ENCODE assay signal across 17 cellular contexts in genomic region chrX:7264399-7264798, GRCh38.
DNase-seq lines count a peak whose midpoint lies in the region; ATAC-seq and TF ChIP-seq lines count a peak whose summit lies in the region.
"Had no signal": no experiment of that assay in that cellular context is flagged by ENCODE, and none has a peak within 500 bp of the region (broad histone marks: within the 10 kb centered on the region; RNA-seq: fewer than 3 reads in every experiment).

No MANE protein-coding gene starts in this region.

- intact Hi-C loops in activated CD4-positive, alpha-beta T cell treated with anti-CD3 and anti-CD28 coated beads for 36 hours (cut with DNase I, micrococcal nuclease), result no loop called here
- intact Hi-C loops in mucosa of descending colon (cut with DNase I, micrococcal nuclease), result no loop called here

- H3K4me3 Mint-ChIP-seq in stimulated activated naive CD8-positive, alpha-beta T cell treated with anti-CD3 and anti-CD28 coated beads, Interleukin-15, amount 100 ng/mL, for 72 hours, result no peak overlapping the region
- H3K4me3 Mint-ChIP-seq in activated CD4-positive, alpha-beta T cell treated with anti-CD3 and anti-CD28 coated beads for 36 hours, result no peak overlapping the region
- H3K4me3 Mint-ChIP-seq: CD8-positive, alpha-beta memory T cell; type B pancreatic cell had no signal

- POLR2A ChIA-PET in activated CD4-positive, alpha-beta T cell treated with anti-CD3 and anti-CD28 coated beads for 36 hours (lab: Charles Lee), result no interaction called here

- H3K27ac Mint-ChIP-seq in stimulated activated naive CD8-positive, alpha-beta T cell treated with anti-CD3 and anti-CD28 coated beads, Interleukin-15, amount 100 ng/mL, for 72 hours, result no peak overlapping the region
- H3K27ac Mint-ChIP-seq in activated CD4-positive, alpha-beta T cell treated with anti-CD3 and anti-CD28 coated beads for 36 hours, result no peak overlapping the region
- H3K27ac Mint-ChIP-seq: activated T-helper 2 cell treated with anti-CD3 and anti-CD28 coated beads, Interferon-gamma antibody, Interleukin-2, Interleukin-4, amounts not matched to agents 10 μg/mL and 5 μg/mL and 100 μg/mL, durations not matched to agents 14 hours and 24 hours and 36 hours; CD8-positive, alpha-beta memory T cell; type B pancreatic cell had no signal

- no peak overlapping the region for H3K4me3 ChIP-seq in mucosa of descending colon

- H3K9me3 ChIP-seq in mucosa of descending colon, result no peaks in the 10 kb centered on the region

- H3K36me3 ChIP-seq in mucosa of descending colon (ENCODE audit: low read depth), result no peaks in the 10 kb centered on the region

- no peaks in the 10 kb centered on the region for H3K9me3 Mint-ChIP-seq in stimulated activated naive CD8-positive, alpha-beta T cell treated with anti-CD3 and anti-CD28 coated beads, Interleukin-15, amount 100 ng/mL, for 72 hours
- H3K9me3 Mint-ChIP-seq in activated CD4-positive, alpha-beta T cell treated with anti-CD3 and anti-CD28 coated beads for 36 hours (ENCODE audit: low read depth), result no peaks in the 10 kb centered on the region
- H3K9me3 Mint-ChIP-seq: activated T-helper 2 cell treated with anti-CD3 and anti-CD28 coated beads, Interferon-gamma antibody, Interleukin-2, Interleukin-4, amounts not matched to agents 10 μg/mL and 5 μg/mL and 100 μg/mL, durations not matched to agents 14 hours and 24 hours and 36 hours had no signal

- peaks cover 6% of the 10 kb centered on the region for H3K36me3 Mint-ChIP-seq in activated CD4-positive, alpha-beta T cell treated with anti-CD3 and anti-CD28 coated beads for 36 hours (ENCODE audit: low read depth)

- H3K4me1 Mint-ChIP-seq in stimulated activated naive CD8-positive, alpha-beta T cell treated with anti-CD3 and anti-CD28 coated beads, Interleukin-15, amount 100 ng/mL, for 72 hours, result no peaks in the 10 kb centered on the region
- H3K4me1 Mint-ChIP-seq in activated CD4-positive, alpha-beta T cell treated with anti-CD3 and anti-CD28 coated beads for 36 hours, result no peaks in the 10 kb centered on the region
- H3K4me1 Mint-ChIP-seq: CD8-positive, alpha-beta memory T cell had no signal

- peak; percentile 46 for ATAC-seq in stimulated activated naive CD8-positive, alpha-beta T cell treated with anti-CD3 and anti-CD28 coated beads, Interleukin-15, amount 100 ng/mL, for 72 hours
- ATAC-seq in stimulated activated naive CD8-positive, alpha-beta T cell treated with anti-CD3 and anti-CD28 coated beads, Interleukin-15, Interleukin-2, amounts not matched to agents 100 U/mL and 50 U/mL, for 24 hours, result no peak
- ATAC-seq in GM21619 (IDR thresholded peaks at IDR 0.05; ENCODE audit: unreplicated experiment), result peak; percentile 56
- peak; percentile 59 for ATAC-seq in HG03095 (IDR thresholded peaks at IDR 0.05; ENCODE audit: unreplicated experiment)
- ATAC-seq in activated CD4-positive, alpha-beta T cell treated with anti-CD3 and anti-CD28 coated beads for 36 hours, result no peak
- ATAC-seq in mucosa of descending colon, result no peak
- ATAC-seq: Panc1 had no signal

- no peaks in the 10 kb centered on the region for H3K4me1 ChIP-seq in mucosa of descending colon (ENCODE audit: low read depth)

- no peak for DNase-seq in stimulated activated naive CD8-positive, alpha-beta T cell treated with anti-CD3 and anti-CD28 coated beads, Interleukin-15, amount 100 ng/mL, for 72 hours
- DNase-seq in stimulated activated naive CD8-positive, alpha-beta T cell treated with anti-CD3 and anti-CD28 coated beads, Interleukin-15, Interleukin-2, amounts not matched to agents 100 U/mL and 50 U/mL, for 24 hours, result no peak
- no peak for DNase-seq in activated CD4-positive, alpha-beta T cell treated with anti-CD3 and anti-CD28 coated beads for 36 hours
- DNase-seq in mucosa of descending colon, result no peak
- DNase-seq in SIG-M5 (lab: John Stamatoyannopoulos, UW), result no peak
- no peak for DNase-seq in NCI-H510A (lab: John Stamatoyannopoulos, UW)
- DNase-seq: activated CD4-positive, alpha-beta T cell treated with anti-CD3 and anti-CD28 coated beads, Interleukin-2, amount 50 U/mL, for 1 hour; CD8-positive, alpha-beta memory T cell; GF-D8; mesendoderm; NCI-H226; stimulated activated CD4-positive, alpha-beta T cell treated with anti-CD3 and anti-CD28 coated beads, Interleukin-12 subunit alpha, Interleukin-12 subunit beta, amount 100 ng/mL, for 4 hours had no signal

- TF ChIP-seq CTCF in mucosa of descending colon (IDR thresholded peaks at IDR 0.05), result no peak

- H3K27me3 Mint-ChIP-seq in stimulated activated naive CD8-positive, alpha-beta T cell treated with anti-CD3 and anti-CD28 coated beads, Interleukin-15, amount 100 ng/mL, for 72 hours, result no peaks in the 10 kb centered on the region
- H3K27me3 Mint-ChIP-seq in activated CD4-positive, alpha-beta T cell treated with anti-CD3 and anti-CD28 coated beads for 36 hours, result no peaks in the 10 kb centered on the region
- H3K27me3 Mint-ChIP-seq: CD8-positive, alpha-beta memory T cell; type B pancreatic cell had no signal

- CTCF ChIA-PET in activated CD4-positive, alpha-beta T cell treated with anti-CD3 and anti-CD28 coated beads for 36 hours (lab: Charles Lee), result no interaction called here

Comparison
In these comparisons a context has a peak if more than half of its experiments do, and no peak if none do; other contexts are left out.
1. ATAC-seq: peak in stimulated activated naive CD8-positive, alpha-beta T cell treated with anti-CD3 and anti-CD28 coated beads, Interleukin-15, amount 100 ng/mL, for 72 hours (single experiment), GM21619 (single experiment) and HG03095 (single experiment); none in stimulated activated naive CD8-positive, alpha-beta T cell treated with anti-CD3 and anti-CD28 coated beads, Interleukin-15, Interleukin-2, amounts not matched to agents 100 U/mL and 50 U/mL, for 24 hours (single experiment), activated CD4-positive, alpha-beta T cell treated with anti-CD3 and anti-CD28 coated beads for 36 hours (single experiment) and mucosa of descending colon (single experiment).